In genomic region chr18:4781873-4782272, GRCh38 we compare ENCODE assay signal across 20 cellular contexts.
A peak's percentile ranks its signal among the peaks of the same experiment; 100 is the strongest.
DNase-seq lines count a peak whose midpoint lies in the region; ATAC-seq, FAIRE-seq and TF ChIP-seq lines count a peak whose summit lies in the region.
"Had no signal": no experiment of that assay in that cellular context is flagged by ENCODE, and none has a peak within 500 bp of the region (broad histone marks: within the 10 kb centered on the region; RNA-seq: fewer than 3 reads in every experiment).

No MANE protein-coding gene starts in this region.

- no peak for TF ChIP-seq EP300 in HepG2 (IDR thresholded peaks at IDR 0.05; ENCODE audit: low read depth in 2 of 2, low read length in 2 of 2)
- TF ChIP-seq EP300 in HepG2 (CRISPR knock-in tag; IDR thresholded peaks at IDR 0.05; ENCODE audit: borderline replicate concordance) = no peak

- no peaks in the 10 kb centered on the region for H3K79me2 ChIP-seq in HepG2 (ENCODE audit: insufficient read depth, low read length)

- POLR2A ChIA-PET in HepG2 (lab: Yijun Ruan, JAX) = no interaction called here

- no peak overlapping the region for H3K4me2 ChIP-seq in HepG2 (ENCODE audit: low read depth, low read length)
- H3K4me2 ChIP-seq: A549; BLaER1 treated with 17β-estradiol and CSF1 and Interleukin-3, amounts not matched to agents 10 nM and 100 nM had no signal

- ATAC-seq in HepG2 (no peak), right lobe of liver (no peak), upper lobe of right lung (no peak)
- ATAC-seq: A549; CD8-positive, alpha-beta T cell had no signal

- no peak overlapping the region for H3K27ac ChIP-seq in HepG2 (ENCODE audit: extremely low read length, insufficient read depth, low read length)
- H3K27ac ChIP-seq in right lobe of liver = no peak overlapping the region
- peak overlapping the region; percentile 38 for H3K27ac ChIP-seq in rectal smooth muscle tissue (ENCODE audit: low read depth, low read length)
- H3K27ac ChIP-seq in upper lobe of right lung = no peak overlapping the region
- H3K27ac ChIP-seq: 22Rv1; A549; BLaER1 treated with 17β-estradiol and CSF1 and Interleukin-3, amounts not matched to agents 10 nM and 100 nM; C4-2B had no signal

- TF ChIP-seq CTCF in HepG2 (CRISPR knock-in tag; IDR thresholded peaks at IDR 0.05) = no peak
- no peak for TF ChIP-seq CTCF in right lobe of liver (IDR thresholded peaks at IDR 0.05)
- no peak for TF ChIP-seq CTCF in upper lobe of right lung (IDR thresholded peaks at IDR 0.05)
- TF ChIP-seq CTCF in foreskin fibroblast (IDR thresholded peaks at IDR 0.05; ENCODE audit: low read depth, low read length) = no peak

- H3K4me3 ChIP-seq in HepG2 (replicated peaks in 1 of 3; ENCODE audit: insufficient read depth in 1 of 3, low read depth in 2 of 3, low read length in 3 of 3) = no peak overlapping the region
- no peak overlapping the region for H3K4me3 ChIP-seq in right lobe of liver
- H3K4me3 ChIP-seq in rectal smooth muscle tissue (ENCODE audit: low read length) = no peak overlapping the region
- H3K4me3 ChIP-seq in upper lobe of right lung = no peak overlapping the region
- H3K4me3 ChIP-seq in foreskin fibroblast (ENCODE audit: low read depth in 1 of 2, low read length in 2 of 2) = no peak overlapping the region
- H3K4me3 ChIP-seq: A549; BLaER1 treated with 17β-estradiol and CSF1 and Interleukin-3, amounts not matched to agents 10 nM and 100 nM had no signal

- WGBS in HepG2 (ENCODE audit: low lambda C conversion rate) = 0% methylated on average over 1 of the region's 1 CpG
- 29% methylated on average over 1 of the region's 1 CpG for WGBS in right lobe of liver (ENCODE audit: insufficient coverage, low coverage, low lambda C conversion rate, missing lambda C conversion rate)

- CTCF ChIA-PET in HepG2 (lab: Yijun Ruan, JAX; ENCODE audit: low intra/inter-chr PET ratio, low total read pairs) = no interaction called here

- H2AFZ ChIP-seq in HepG2 (ENCODE audit: low read length) = no peak overlapping the region

- H3K9me3 ChIP-seq in HepG2 (ENCODE audit: low read length) = peaks cover 51% of the 10 kb centered on the region
- H3K9me3 ChIP-seq in right lobe of liver = no peaks in the 10 kb centered on the region
- H3K9me3 ChIP-seq in upper lobe of right lung = no peaks in the 10 kb centered on the region
- H3K9me3 ChIP-seq: A549, Caco-2 had no signal

- no peaks in the 10 kb centered on the region for H3K36me3 ChIP-seq in HepG2 (replicated peaks in 1 of 2; ENCODE audit: control insufficient read depth in 1 of 2, insufficient read depth in 2 of 2, low read length in 2 of 2)
- no peaks in the 10 kb centered on the region for H3K36me3 ChIP-seq in right lobe of liver
- H3K36me3 ChIP-seq in rectal smooth muscle tissue (ENCODE audit: control insufficient read depth, insufficient read depth, low read length) = no peaks in the 10 kb centered on the region
- no peaks in the 10 kb centered on the region for H3K36me3 ChIP-seq in upper lobe of right lung
- H3K36me3 ChIP-seq: BLaER1 treated with 17β-estradiol and CSF1 and Interleukin-3, amounts not matched to agents 10 nM and 100 nM had no signal

- BruUV-seq in HepG2 (replicated peaks; lab: Mats Ljungman, UMichigan) = no TSS peak

- intact Hi-C loops in HepG2 (cut with micrococcal nuclease; ENCODE audit: unreplicated experiment) = no loop called here
- intact Hi-C loops in right lobe of liver (cut with DNase I) = no loop called here
- intact Hi-C loops in upper lobe of right lung (cut with DNase I) = no loop called here

- TF ChIP-seq POLR2A in HepG2 (IDR thresholded peaks at IDR 0.05; ENCODE audit: insufficient read depth in 1 of 2, low read depth in 2 of 2, low read length in 2 of 2) (no peak), right lobe of liver (IDR thresholded peaks at IDR 0.05) (no peak)

- no peak for DNase-seq in HepG2 (ENCODE audit: low spot score)
- no peak for DNase-seq in right lobe of liver
- no peak for DNase-seq in upper lobe of right lung
- no peak for DNase-seq in foreskin fibroblast
- DNase-seq: AML-193; Caco-2; Calu3; CD4-positive, alpha-beta T cell; CD8-positive, alpha-beta T cell; DMS79 treated with DMSO at 0.1 percent for 48 hours; GF-D8 had no signal

- H3K4me1 ChIP-seq in HepG2 (ENCODE audit: insufficient read depth, low read length) (no peaks in the 10 kb centered on the region), right lobe of liver (no peaks in the 10 kb centered on the region), rectal smooth muscle tissue (ENCODE audit: control insufficient read depth, insufficient read depth, low read length) (peaks cover 4% of the 10 kb centered on the region), upper lobe of right lung (no peaks in the 10 kb centered on the region)
- H3K4me1 ChIP-seq: A549; BLaER1 treated with 17β-estradiol and CSF1 and Interleukin-3, amounts not matched to agents 10 nM and 100 nM; Caco-2 had no signal

- TF ChIP-seq RAD21 in HepG2 (CRISPR knock-in tag; IDR thresholded peaks at IDR 0.05) = no peak

- FAIRE-seq in HepG2 (lab: Jason Lieb, UNC) = no peak
- FAIRE-seq: A549, D721Med, G401.6, GM12891, GM19239 had no signal

- H3K27me3 ChIP-seq in HepG2 (ENCODE audit: control insufficient read depth in 1 of 2, insufficient read depth in 2 of 2, low read length in 2 of 2) = no peaks in the 10 kb centered on the region
- H3K27me3 ChIP-seq in right lobe of liver = no peaks in the 10 kb centered on the region
- H3K27me3 ChIP-seq in rectal smooth muscle tissue (ENCODE audit: control insufficient read depth, insufficient read depth, low read length) = no peaks in the 10 kb centered on the region
- no peaks in the 10 kb centered on the region for H3K27me3 ChIP-seq in upper lobe of right lung
- H3K27me3 ChIP-seq: BLaER1 treated with 17β-estradiol and CSF1 and Interleukin-3, amounts not matched to agents 10 nM and 100 nM had no signal

- in situ Hi-C loops in HepG2 (cut with HindIII; ENCODE audit: extremely low pct_ligation_motif_present, low pct_unique_long_range_greater_than_20kb) = no loop called here

- no peaks in the 10 kb centered on the region for H4K20me1 ChIP-seq in HepG2 (ENCODE audit: insufficient read depth, low read length)
- H4K20me1 ChIP-seq: BLaER1 treated with 17β-estradiol and CSF1 and Interleukin-3, amounts not matched to agents 10 nM and 100 nM had no signal

- H3K9ac ChIP-seq in HepG2 (ENCODE audit: insufficient read depth, low read depth, low read length) (no peak overlapping the region), rectal smooth muscle tissue (ENCODE audit: low read length) (no peak overlapping the region)
- H3K9ac ChIP-seq: BLaER1 treated with 17β-estradiol and CSF1 and Interleukin-3, amounts not matched to agents 10 nM and 100 nM had no signal

TF ChIP-seq in HepG2, 621 proteins besides CTCF, POLR2A, EP300 and RAD21:
- TF ChIP-seq MNT (IDR thresholded peaks at IDR 0.05) (peak; percentile 34; the same call in 1 of the 2 replicates), UBTF (CRISPR knock-in tag; IDR thresholded peaks at IDR 0.05) (no peak)
TF ChIP-seq in HepG2: peak in this region for 1.
